In the genomic region with DNA sequence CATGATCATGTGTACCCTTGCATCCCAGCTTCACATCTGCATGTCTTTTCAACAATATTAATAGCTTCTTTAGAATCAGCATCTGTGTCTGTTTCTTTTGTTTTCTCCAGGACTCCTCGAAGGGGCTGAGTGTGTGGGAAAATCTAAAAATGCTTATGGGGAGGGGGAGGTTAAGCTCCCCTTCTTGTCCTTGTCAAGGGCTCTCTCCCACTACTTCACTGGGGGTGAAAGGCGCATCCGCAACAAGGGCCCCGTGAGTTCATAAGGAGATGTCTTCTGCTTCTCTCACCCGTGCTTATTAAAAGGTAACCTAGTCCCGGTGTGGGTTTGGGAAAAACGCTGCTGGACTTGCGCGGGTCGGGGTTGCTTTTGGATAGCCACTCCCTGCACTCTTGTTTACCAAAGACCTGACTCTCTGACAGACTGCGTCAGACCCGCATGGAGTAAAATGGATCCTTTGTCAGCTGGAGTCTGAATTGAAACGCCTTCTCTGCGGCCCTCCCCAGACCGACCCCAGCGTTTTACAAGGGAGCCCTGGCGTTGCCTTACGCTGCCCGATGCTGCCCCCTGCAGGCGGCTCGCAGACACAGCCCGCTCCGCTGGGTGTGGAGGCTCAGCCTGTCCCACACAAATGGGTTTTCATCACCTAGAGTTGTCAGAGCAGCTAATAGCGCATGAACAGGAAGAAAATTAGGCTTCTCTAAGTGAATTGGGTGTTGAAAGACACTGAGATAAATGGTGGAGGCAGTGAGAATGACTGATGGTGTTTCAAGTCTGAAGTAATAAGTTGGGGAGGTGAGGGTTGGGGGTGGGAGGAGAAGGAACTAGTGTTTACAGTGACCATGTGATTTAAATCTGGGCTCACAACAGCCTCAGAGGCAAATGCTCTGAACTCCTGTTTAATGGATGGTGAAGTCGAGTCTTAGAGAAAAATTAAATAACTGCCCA, we compare ENCODE assay signal across 1 cellular context.
TF ChIP-seq lines count a peak whose summit lies in the region.

No MANE protein-coding gene starts in this region.

TF ChIP-seq in K562, 482 proteins besides CTCF, POLR2A, EP300 and RAD21 (continued from another document):
- TF ChIP-seq CTCFL (IDR thresholded peaks at IDR 0.05; ENCODE audit: borderline replicate concordance, insufficient read depth, low read depth, low read length, poor library complexity, severe bottlenecking) (no peak), SMAD2 (IDR thresholded peaks at IDR 0.05; ENCODE audit: low read depth, low read length) (no peak), HMG20A (CRISPR knock-in tag; conservative IDR thresholded peaks at IDR 0.05) (no peak), TCF7L2 (IDR thresholded peaks at IDR 0.05; ENCODE audit: low read depth, low read length) (no peak), ZNF282 (CRISPR knock-in tag; IDR thresholded peaks at IDR 0.05) (no peak), FOXA1 (IDR thresholded peaks at IDR 0.05; ENCODE audit: borderline replicate concordance) (no peak), CXXC5 (CRISPR knock-in tag; IDR thresholded peaks at IDR 0.05) (peak; percentile 46), ELF1 (tag; IDR thresholded peaks at IDR 0.05) (no peak), KHSRP (IDR thresholded peaks at IDR 0.05) (no peak), ZHX1 (conservative IDR thresholded peaks at IDR 0.05; ENCODE audit: low read length) (peak; percentile 21), ETS1 (conservative IDR thresholded peaks at IDR 0.05; ENCODE audit: control insufficient read depth, low read depth, low read length) (no peak), ARID3B (CRISPR knock-in tag; IDR thresholded peaks at IDR 0.05; ENCODE audit: borderline replicate concordance) (no peak), FOXK1 (CRISPR knock-in tag; IDR thresholded peaks at IDR 0.05; ENCODE audit: borderline replicate concordance) (no peak), NKRF (IDR thresholded peaks at IDR 0.05; ENCODE audit: borderline replicate concordance) (no peak), C11orf30 (IDR thresholded peaks at IDR 0.05; ENCODE audit: low read depth) (no peak), TEAD1 (CRISPR knock-in tag; IDR thresholded peaks at IDR 0.05) (no peak; a peak in 1 of 4 replicates), NR2F6 (CRISPR knock-in tag; IDR thresholded peaks at IDR 0.05) (no peak), TBL1XR1 (IDR thresholded peaks at IDR 0.05; ENCODE audit: low read length in 2 of 2) (0 out of 4 replicates have a peak, but pooled peaks of 1 of the 2 experiments have one; percentile 19), CUX1 (CRISPR knock-in tag; IDR thresholded peaks at IDR 0.05) (no peak), IRF1 (CRISPR knock-in tag; IDR thresholded peaks at IDR 0.05; ENCODE audit: borderline replicate concordance) (no peak), NFYB (IDR thresholded peaks at IDR 0.05; ENCODE audit: extremely low read depth, insufficient read length) (no peak), XRCC3 (IDR thresholded peaks at IDR 0.05) (no peak), HINFP (tag; conservative IDR thresholded peaks at IDR 0.05; ENCODE audit: low read depth) (no peak), PHTF2 (CRISPR knock-in tag; IDR thresholded peaks at IDR 0.05) (no peak), HLTF (IDR thresholded peaks at IDR 0.05) (no peak), HMG20B (CRISPR knock-in tag; IDR thresholded peaks at IDR 0.05) (no peak), ZNF644 (tag; IDR thresholded peaks at IDR 0.05; ENCODE audit: low read depth) (no peak), MAFK (IDR thresholded peaks at IDR 0.05; ENCODE audit: low read length) (no peak; the same call in 1 of the 2 replicates), ZNF707 (CRISPR knock-in tag; conservative IDR thresholded peaks at IDR 0.05) (no peak), STAT5A (IDR thresholded peaks at IDR 0.05; ENCODE audit: borderline replicate concordance, low read length) (no peak), STAG1 (CRISPR knock-in tag; IDR thresholded peaks at IDR 0.05; ENCODE audit: borderline replicate concordance) (peak; percentile 77; the same call in 1 of the 2 replicates), GATA2 (CRISPR knock-in tag; IDR thresholded peaks at IDR 0.05) (peak; percentile 35; the same call in 1 of the 2 replicates), KLF16 (IDR thresholded peaks at IDR 0.05) (no peak)
- TF ChIP-seq, protein P1, sequence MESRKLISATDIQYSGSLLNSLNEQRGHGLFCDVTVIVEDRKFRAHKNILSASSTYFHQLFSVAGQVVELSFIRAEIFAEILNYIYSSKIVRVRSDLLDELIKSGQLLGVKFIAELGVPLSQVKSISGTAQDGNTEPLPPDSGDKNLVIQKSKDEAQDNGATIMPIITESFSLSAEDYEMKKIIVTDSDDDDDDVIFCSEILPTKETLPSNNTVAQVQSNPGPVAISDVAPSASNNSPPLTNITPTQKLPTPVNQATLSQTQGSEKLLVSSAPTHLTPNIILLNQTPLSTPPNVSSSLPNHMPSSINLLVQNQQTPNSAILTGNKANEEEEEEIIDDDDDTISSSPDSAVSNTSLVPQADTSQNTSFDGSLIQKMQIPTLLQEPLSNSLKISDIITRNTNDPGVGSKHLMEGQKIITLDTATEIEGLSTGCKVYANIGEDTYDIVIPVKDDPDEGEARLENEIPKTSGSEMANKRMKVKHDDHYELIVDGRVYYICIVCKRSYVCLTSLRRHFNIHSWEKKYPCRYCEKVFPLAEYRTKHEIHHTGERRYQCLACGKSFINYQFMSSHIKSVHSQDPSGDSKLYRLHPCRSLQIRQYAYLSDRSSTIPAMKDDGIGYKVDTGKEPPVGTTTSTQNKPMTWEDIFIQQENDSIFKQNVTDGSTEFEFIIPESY (CRISPR knock-in tag; IDR thresholded peaks at IDR 0.05), result no peak; the same call in 1 of the 2 replicates
- TF ChIP-seq, protein P2, sequence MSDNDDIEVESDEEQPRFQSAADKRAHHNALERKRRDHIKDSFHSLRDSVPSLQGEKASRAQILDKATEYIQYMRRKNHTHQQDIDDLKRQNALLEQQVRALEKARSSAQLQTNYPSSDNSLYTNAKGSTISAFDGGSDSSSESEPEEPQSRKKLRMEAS (CRISPR knock-in tag; IDR thresholded peaks at IDR 0.05), result peak; percentile 36; the same call in 1 of the 2 replicates
TF ChIP-seq in K562: peak in this region for 89.
